Comparison of ENCODE assay signal across 19 cellular contexts in genomic region chr17:57329380-57330214, GRCh38.
DNase-seq lines count a peak whose midpoint lies in the region; ATAC-seq lines count a peak whose summit lies in the region.
"Had no signal": no experiment of that assay in that cellular context is flagged by ENCODE, and none has a peak within 500 bp of the region (broad histone marks: within the 10 kb centered on the region; RNA-seq: fewer than 3 reads in every experiment).

No MANE protein-coding gene starts in this region.

- H3K4me2 ChIP-seq in skeletal muscle satellite cell (ENCODE audit: low read length), result peak overlapping the region; percentile 45

- H3K9me3 ChIP-seq in duodenal mucosa (ENCODE audit: control insufficient read depth in 1 of 2, low read length in 2 of 2) (no peaks in the 10 kb centered on the region), skeletal muscle satellite cell (replicated peaks; ENCODE audit: low read length) (no peaks in the 10 kb centered on the region)

- H3K36me3 Mint-ChIP-seq in activated T-cell treated with anti-CD3 and anti-CD28 coated beads, Interleukin-2, amount 50 U/mL, for 24 hours (ENCODE audit: low read depth), result peaks cover 26% of the 10 kb centered on the region

- H3K4me1 ChIP-seq in duodenal mucosa (ENCODE audit: control insufficient read depth in 1 of 2, insufficient read depth in 2 of 2, low read length in 2 of 2) (peaks cover 0 to 6% of the 10 kb centered on the region in 2 donors), skeletal muscle satellite cell (ENCODE audit: control insufficient read depth, insufficient read depth, low read length) (peaks cover 18% of the 10 kb centered on the region)

- H3K27me3 ChIP-seq in duodenal mucosa (ENCODE audit: control insufficient read depth in 1 of 2, insufficient read depth in 2 of 2, low read length in 2 of 2) (no peaks in the 10 kb centered on the region), skeletal muscle satellite cell (ENCODE audit: control insufficient read depth, insufficient read depth, low read length) (no peaks in the 10 kb centered on the region)

- H3K4me3 ChIP-seq in duodenal mucosa (ENCODE audit: low read depth in 1 of 2, low read length in 2 of 2) (no peak overlapping the region), skeletal muscle satellite cell (ENCODE audit: low read length) (no peak overlapping the region)

- H3K36me3 ChIP-seq in duodenal mucosa (ENCODE audit: control insufficient read depth in 1 of 2, insufficient read depth in 2 of 2, low read length in 2 of 2) (no peaks in the 10 kb centered on the region), skeletal muscle satellite cell (ENCODE audit: insufficient read depth, low read length) (peaks cover 2% of the 10 kb centered on the region)

- peaks cover 45% of the 10 kb centered on the region for H3K4me1 Mint-ChIP-seq in activated T-cell treated with anti-CD3 and anti-CD28 coated beads, Interleukin-2, amount 50 U/mL, for 24 hours (ENCODE audit: low read depth)

- H3K27ac Mint-ChIP-seq in activated T-cell treated with anti-CD3 and anti-CD28 coated beads, Interleukin-2, amount 50 U/mL, for 24 hours, result no peak overlapping the region

- H3K9ac ChIP-seq in duodenal mucosa (ENCODE audit: low read depth in 1 of 2, low read length in 2 of 2), result no peak overlapping the region
- H3K9ac ChIP-seq in skeletal muscle satellite cell (ENCODE audit: low read depth, low read length), result no peak overlapping the region

- no peaks in the 10 kb centered on the region for H3K27me3 Mint-ChIP-seq in activated T-cell treated with anti-CD3 and anti-CD28 coated beads, Interleukin-2, amount 50 U/mL, for 24 hours

- ATAC-seq in HG03469 (IDR thresholded peaks at IDR 0.05; ENCODE audit: unreplicated experiment), result no peak
- ATAC-seq in HG02623 (IDR thresholded peaks at IDR 0.05; ENCODE audit: unreplicated experiment), result no peak

- H3K4me3 Mint-ChIP-seq in activated T-cell treated with anti-CD3 and anti-CD28 coated beads, Interleukin-2, amount 50 U/mL, for 24 hours, result no peak overlapping the region

- DNase-seq in LHCN-M2 (ENCODE audit: low read depth) (peak; percentile 21), left kidney (ENCODE audit: low read depth, low spot score) (peak; percentile 30), DMS79 (lab: John Stamatoyannopoulos, UW) (no peak)
- DNase-seq in activated T-cell treated with anti-CD3 and anti-CD28 coated beads, Interleukin-2, amount 50 U/mL, for 24 hours, result no peak
- DNase-seq: activated CD8-positive, alpha-beta memory T cell treated with anti-CD3 and anti-CD28 coated beads for 24 hours; activated gamma-delta T cell; foreskin fibroblast; mesendoderm; NCI-H1436 treated with DMSO at 0.1 percent for 48 hours; NCI-H510A treated with DMSO at 0.1 percent for 48 hours; nucleus accumbens; OCI-M1; stimulated activated CD4-positive, alpha-beta T cell treated with anti-CD3 and anti-CD28 coated beads, Interleukin-15, amount 100 ng/mL, for 24 hours; WERI-Rb-1 had no signal

- peak overlapping the region; percentile 0 for H3K27ac ChIP-seq in duodenal mucosa (ENCODE audit: low read depth, low read length)
- H3K27ac ChIP-seq: HL-60, WERI-Rb-1 had no signal

- no peaks in the 10 kb centered on the region for H3K9me3 Mint-ChIP-seq in activated T-cell treated with anti-CD3 and anti-CD28 coated beads, Interleukin-2, amount 50 U/mL, for 24 hours

Comparison
In these comparisons a context has a peak if more than half of its experiments do, and no peak if none do; other contexts are left out.
1. DNase-seq: peak in LHCN-M2 (single experiment) and left kidney (single experiment); none in DMS79 (single experiment) and activated T-cell treated with anti-CD3 and anti-CD28 coated beads, Interleukin-2, amount 50 U/mL, for 24 hours (single experiment).